Comparison of ENCODE assay signal across 1 cellular context in genomic region chr5:87155076-87155475, GRCh38.
TF ChIP-seq lines count a peak whose summit lies in the region.

No MANE protein-coding gene starts in this region.

TF ChIP-seq in IMR-90, 13 proteins besides CTCF, POLR2A, EP300 and RAD21:
- TF ChIP-seq FOS (IDR thresholded peaks at IDR 0.05; ENCODE audit: low read depth, low read length) = no peak
- no peak for TF ChIP-seq CEBPB (IDR thresholded peaks at IDR 0.05; ENCODE audit: low read depth, low read length)
- TF ChIP-seq ELK1 (IDR thresholded peaks at IDR 0.05; ENCODE audit: borderline replicate concordance, low read depth, low read length) = no peak
- no peak for TF ChIP-seq MAFK (IDR thresholded peaks at IDR 0.05; ENCODE audit: low read depth, low read length)
- no peak for TF ChIP-seq NFE2L2 (IDR thresholded peaks at IDR 0.05; ENCODE audit: low read depth, low read length)
- no peak for TF ChIP-seq RFX5 (IDR thresholded peaks at IDR 0.05; ENCODE audit: low read depth, low read length)
- TF ChIP-seq MXI1 (IDR thresholded peaks at IDR 0.05; ENCODE audit: borderline replicate concordance, low read depth, low read length) = no peak
- TF ChIP-seq SMC3 (IDR thresholded peaks at IDR 0.05; ENCODE audit: low read depth, low read length) = no peak
- no peak for TF ChIP-seq USF2 (IDR thresholded peaks at IDR 0.05; ENCODE audit: low read depth, low read length)
- TF ChIP-seq MAZ (IDR thresholded peaks at IDR 0.05; ENCODE audit: borderline replicate concordance, low read depth, low read length) = no peak
- TF ChIP-seq RCOR1 (IDR thresholded peaks at IDR 0.05; ENCODE audit: insufficient replicate concordance, low read length) = no peak
- no peak for TF ChIP-seq BHLHE40 (IDR thresholded peaks at IDR 0.05; ENCODE audit: low read depth, low read length)
- no peak for TF ChIP-seq CHD1 (IDR thresholded peaks at IDR 0.05; ENCODE audit: low read depth, low read length)
TF ChIP-seq in IMR-90: peak in this region for 0.
